Comparison of ENCODE assay signal across 7 cellular contexts in the genomic region with DNA sequence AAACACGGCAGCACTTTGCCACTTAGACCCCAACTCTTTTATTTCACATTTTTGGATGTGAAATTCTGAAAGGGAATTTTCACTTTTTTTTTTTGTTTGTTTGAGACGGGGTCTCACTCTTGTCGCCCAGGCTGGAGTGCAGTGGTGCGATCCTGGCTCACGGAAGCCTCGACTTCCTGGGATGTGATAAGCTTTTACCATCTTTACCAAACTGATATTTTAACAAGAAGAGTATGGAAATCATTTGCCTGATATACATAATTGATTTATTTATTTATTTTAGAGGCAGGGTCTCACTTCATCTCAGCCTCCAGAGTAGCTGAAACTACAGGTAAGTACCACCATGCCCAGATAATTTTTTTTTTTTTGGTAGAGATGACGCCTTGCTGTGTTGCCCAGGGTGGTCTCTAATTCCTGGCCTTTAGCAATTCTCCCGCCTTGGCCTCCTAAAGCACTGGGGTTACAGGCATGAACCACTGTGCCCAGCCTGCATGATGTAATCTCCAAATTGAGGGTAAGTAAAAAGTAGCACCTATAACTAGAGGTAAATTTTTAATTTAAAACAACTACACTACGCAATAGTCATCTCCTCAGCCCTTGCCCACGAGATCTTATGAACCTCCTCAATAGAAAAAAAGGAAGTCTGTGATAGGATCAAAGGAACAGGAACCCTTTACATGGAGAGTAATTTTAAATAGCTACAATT.
DNase-seq lines count a peak whose midpoint lies in the region; ATAC-seq and TF ChIP-seq lines count a peak whose summit lies in the region.

No MANE protein-coding gene starts in this region.

- peaks cover 13% of the 10 kb centered on the region for H3K27me3 Mint-ChIP-seq in GM23338 (ENCODE audit: insufficient read depth, low read depth, poor library complexity)

- H3F3A ChIP-seq in GM23338 (replicated peaks; ENCODE audit: low read depth) (no peaks in the 10 kb centered on the region), smooth muscle cell (ENCODE audit: low read depth) (peaks cover 42% of the 10 kb centered on the region)

- H3K79me2 ChIP-seq in GM23338 (replicated peaks; ENCODE audit: insufficient read depth) (no peaks in the 10 kb centered on the region), smooth muscle cell (ENCODE audit: low read depth) (peaks cover 26% of the 10 kb centered on the region)

- H3K27me3 ChIP-seq in GM23338 (ENCODE audit: insufficient read depth) (no peaks in the 10 kb centered on the region), SJCRH30 (no peaks in the 10 kb centered on the region), esophagus (ENCODE audit: control insufficient read depth in 1 of 2, insufficient read depth in 2 of 2, low read length in 2 of 2) (no peaks in the 10 kb centered on the region), smooth muscle cell (ENCODE audit: low read depth) (no peaks in the 10 kb centered on the region)

- peaks cover 45% of the 10 kb centered on the region for H3K4me1 ChIP-seq in GM23338 (ENCODE audit: insufficient read depth)
- H3K4me1 ChIP-seq in SJCRH30: peaks cover 39% of the 10 kb centered on the region
- H3K4me1 ChIP-seq in esophagus (ENCODE audit: control insufficient read depth in 2 of 2, insufficient read depth in 2 of 2, low read length in 1 of 2): peaks cover 3 to 9% of the 10 kb centered on the region in 2 donors
- H3K4me1 ChIP-seq in smooth muscle cell (ENCODE audit: low read depth): peaks cover 26% of the 10 kb centered on the region

- peaks cover 67% of the 10 kb centered on the region for H3K4me1 Mint-ChIP-seq in GM23338

- H3K36me3 ChIP-seq in GM23338 (ENCODE audit: insufficient read depth): no peaks in the 10 kb centered on the region
- H3K36me3 ChIP-seq in SJCRH30: no peaks in the 10 kb centered on the region
- H3K36me3 ChIP-seq in esophagus (ENCODE audit: control insufficient read depth in 2 of 2, insufficient read depth in 2 of 2, low read length in 1 of 2): no peaks in the 10 kb centered on the region
- H3K36me3 ChIP-seq in smooth muscle cell (ENCODE audit: low read depth): no peaks in the 10 kb centered on the region

- H3K4me2 ChIP-seq in GM23338 (no peak overlapping the region), smooth muscle cell (peak overlapping the region; percentile 66)

- no peak overlapping the region for H3K4me3 Mint-ChIP-seq in GM23338

- TF ChIP-seq CTCF in GM23338 (conservative IDR thresholded peaks at IDR 0.05; ENCODE audit: low read depth in 2 of 2) (no peak), smooth muscle cell (IDR thresholded peaks at IDR 0.05; ENCODE audit: borderline replicate concordance, insufficient read depth, poor library complexity, severe bottlenecking) (no peak)

- peak overlapping the region; percentile 88 for H3K27ac Mint-ChIP-seq in GM23338

- H4K20me1 ChIP-seq in GM23338 (replicated peaks; ENCODE audit: insufficient read depth) (no peaks in the 10 kb centered on the region), smooth muscle cell (ENCODE audit: low read depth) (peaks cover 4% of the 10 kb centered on the region)

- no peak overlapping the region for H3K4me3 ChIP-seq in GM23338
- no peak overlapping the region for H3K4me3 ChIP-seq in SJCRH30
- H3K4me3 ChIP-seq in esophagus (ENCODE audit: low read depth in 1 of 2, low read length in 2 of 2): no peak overlapping the region
- no peak overlapping the region for H3K4me3 ChIP-seq in smooth muscle cell

- H2AFZ ChIP-seq in GM23338: no peak overlapping the region
- no peak overlapping the region for H2AFZ ChIP-seq in smooth muscle cell (ENCODE audit: low read depth)

- H3K36me3 Mint-ChIP-seq in GM23338 (ENCODE audit: low read depth): no peaks in the 10 kb centered on the region

- H3K9me3 Mint-ChIP-seq in GM23338: no peaks in the 10 kb centered on the region

- ATAC-seq in GM23338 (no peak), HG03378 (IDR thresholded peaks at IDR 0.05; ENCODE audit: unreplicated experiment) (no peak)

- no peaks in the 10 kb centered on the region for H3K9me3 ChIP-seq in SJCRH30 (replicated peaks)
- H3K9me3 ChIP-seq in esophagus (ENCODE audit: control insufficient read depth in 2 of 2, insufficient read depth in 1 of 2, low read depth in 1 of 2, low read length in 1 of 2): no peaks in the 10 kb centered on the region
- H3K9me3 ChIP-seq in smooth muscle cell (replicated peaks; ENCODE audit: low read depth): no peaks in the 10 kb centered on the region

- WGBS in esophagus, 2 donors: 84 to 89% methylated on average over 10 of the region's 10 CpGs
- WGBS in smooth muscle cell (ENCODE audit: low lambda C conversion rate): 92% methylated on average over 10 of the region's 10 CpGs

- H3K27ac ChIP-seq in GM23338 (ENCODE audit: low read depth): peak overlapping the region; percentile 78; the same call in 1 of the 2 replicates
- H3K27ac ChIP-seq in SJCRH30: peak overlapping the region; percentile 86; the same call in 1 of the 2 replicates
- peak overlapping the region; percentile 64 to 89 for H3K27ac ChIP-seq in esophagus (ENCODE audit: low read depth in 2 of 2, low read length in 1 of 2)
- H3K27ac ChIP-seq in smooth muscle cell (ENCODE audit: low read depth): peak overlapping the region; percentile 99

- H3K9me2 ChIP-seq in GM23338 (ENCODE audit: insufficient read depth): no peaks in the 10 kb centered on the region

- peak overlapping the region; percentile 87 for H3K9ac ChIP-seq in smooth muscle cell (ENCODE audit: low read depth)

- DNase-seq in GM23338 (ENCODE audit: low spot score) (no peak), SJCRH30 (no peak), smooth muscle cell (lab: John Stamatoyannopoulos, UW; ENCODE audit: unreplicated experiment) (no peak), NAMALWA (ENCODE audit: low spot score) (no peak), RPMI8226 (no peak)

TF ChIP-seq in GM23338, 12 proteins besides CTCF, POLR2A, EP300 and RAD21 (continues in another document):
- TF ChIP-seq EZH2phosphoT487 (IDR thresholded peaks at IDR 0.05; ENCODE audit: unreplicated experiment) (no peak), EZH2 (IDR thresholded peaks at IDR 0.05; ENCODE audit: low read depth, unreplicated experiment) (no peak), ZNF114 (CRISPR knock-in tag; IDR thresholded peaks at IDR 0.05) (no peak), ZNF331 (CRISPR knock-in tag; IDR thresholded peaks at IDR 0.05; ENCODE audit: low read depth) (no peak), POLR2AphosphoS5 (IDR thresholded peaks at IDR 0.05; ENCODE audit: low read depth) (no peak), CREB1 (CRISPR knock-in tag; IDR thresholded peaks at IDR 0.05; ENCODE audit: low read depth) (no peak), STAT1 (IDR thresholded peaks at IDR 0.05; ENCODE audit: unreplicated experiment) (no peak)
- TF ChIP-seq, protein P1, sequence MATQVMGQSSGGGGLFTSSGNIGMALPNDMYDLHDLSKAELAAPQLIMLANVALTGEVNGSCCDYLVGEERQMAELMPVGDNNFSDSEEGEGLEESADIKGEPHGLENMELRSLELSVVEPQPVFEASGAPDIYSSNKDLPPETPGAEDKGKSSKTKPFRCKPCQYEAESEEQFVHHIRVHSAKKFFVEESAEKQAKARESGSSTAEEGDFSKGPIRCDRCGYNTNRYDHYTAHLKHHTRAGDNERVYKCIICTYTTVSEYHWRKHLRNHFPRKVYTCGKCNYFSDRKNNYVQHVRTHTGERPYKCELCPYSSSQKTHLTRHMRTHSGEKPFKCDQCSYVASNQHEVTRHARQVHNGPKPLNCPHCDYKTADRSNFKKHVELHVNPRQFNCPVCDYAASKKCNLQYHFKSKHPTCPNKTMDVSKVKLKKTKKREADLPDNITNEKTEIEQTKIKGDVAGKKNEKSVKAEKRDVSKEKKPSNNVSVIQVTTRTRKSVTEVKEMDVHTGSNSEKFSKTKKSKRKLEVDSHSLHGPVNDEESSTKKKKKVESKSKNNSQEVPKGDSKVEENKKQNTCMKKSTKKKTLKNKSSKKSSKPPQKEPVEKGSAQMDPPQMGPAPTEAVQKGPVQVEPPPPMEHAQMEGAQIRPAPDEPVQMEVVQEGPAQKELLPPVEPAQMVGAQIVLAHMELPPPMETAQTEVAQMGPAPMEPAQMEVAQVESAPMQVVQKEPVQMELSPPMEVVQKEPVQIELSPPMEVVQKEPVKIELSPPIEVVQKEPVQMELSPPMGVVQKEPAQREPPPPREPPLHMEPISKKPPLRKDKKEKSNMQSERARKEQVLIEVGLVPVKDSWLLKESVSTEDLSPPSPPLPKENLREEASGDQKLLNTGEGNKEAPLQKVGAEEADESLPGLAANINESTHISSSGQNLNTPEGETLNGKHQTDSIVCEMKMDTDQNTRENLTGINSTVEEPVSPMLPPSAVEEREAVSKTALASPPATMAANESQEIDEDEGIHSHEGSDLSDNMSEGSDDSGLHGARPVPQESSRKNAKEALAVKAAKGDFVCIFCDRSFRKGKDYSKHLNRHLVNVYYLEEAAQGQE (IDR thresholded peaks at IDR 0.05; ENCODE audit: unreplicated experiment): no peak
- TF ChIP-seq, protein P2, sequence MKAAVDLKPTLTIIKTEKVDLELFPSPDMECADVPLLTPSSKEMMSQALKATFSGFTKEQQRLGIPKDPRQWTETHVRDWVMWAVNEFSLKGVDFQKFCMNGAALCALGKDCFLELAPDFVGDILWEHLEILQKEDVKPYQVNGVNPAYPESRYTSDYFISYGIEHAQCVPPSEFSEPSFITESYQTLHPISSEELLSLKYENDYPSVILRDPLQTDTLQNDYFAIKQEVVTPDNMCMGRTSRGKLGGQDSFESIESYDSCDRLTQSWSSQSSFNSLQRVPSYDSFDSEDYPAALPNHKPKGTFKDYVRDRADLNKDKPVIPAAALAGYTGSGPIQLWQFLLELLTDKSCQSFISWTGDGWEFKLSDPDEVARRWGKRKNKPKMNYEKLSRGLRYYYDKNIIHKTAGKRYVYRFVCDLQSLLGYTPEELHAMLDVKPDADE (IDR thresholded peaks at IDR 0.05): no peak
